In the genomic region with DNA sequence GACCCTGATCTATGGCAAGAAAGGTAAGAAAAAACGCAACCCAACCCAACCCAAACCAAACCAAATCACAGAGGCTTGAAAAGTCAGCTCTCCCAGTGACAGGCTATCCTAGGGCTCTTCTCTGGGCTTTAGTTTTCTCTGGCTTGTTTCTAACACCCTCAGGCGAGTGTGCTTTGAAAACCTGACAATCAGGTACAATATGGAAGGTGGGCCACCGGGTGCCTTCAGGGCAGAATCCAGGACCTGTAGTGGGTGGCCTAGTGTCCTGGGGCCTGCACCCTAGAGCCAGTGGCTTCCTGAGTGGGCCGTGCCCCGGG, we compare ENCODE assay signal across 8 cellular contexts. TPM values are rescaled to one million over a fixed set of nuclear protein-coding genes. Genes with fewer than 3 reads are reported as not detected.
A peak's percentile ranks its signal among the peaks of the same experiment; 100 is the strongest.
DNase-seq lines count a peak whose midpoint lies in the region; ATAC-seq and TF ChIP-seq lines count a peak whose summit lies in the region.

No MANE protein-coding gene starts in this region.

- peak overlapping the region; percentile 91 for H2AFZ ChIP-seq in GM23338

- H3K4me3 ChIP-seq in GM23338: peak overlapping the region; percentile 79
- no peak overlapping the region for H3K4me3 ChIP-seq in right cardiac atrium (ENCODE audit: low read length)
- no peak overlapping the region for H3K4me3 ChIP-seq in skeletal muscle tissue (ENCODE audit: low read length in 3 of 3)

- H3K36me3 Mint-ChIP-seq in GM23338 (ENCODE audit: low read depth): peaks cover 2% of the 10 kb centered on the region; the same call in 1 of the 3 replicates
- H3K36me3 Mint-ChIP-seq in activated T-helper 17 cell treated with anti-CD3 and anti-CD28 coated beads, Interleukin-2, amount 50 U/mL, for 72 hours (ENCODE audit: low read depth): peaks cover 6% of the 10 kb centered on the region

- ATAC-seq in GM23338 (peak; percentile 24), right cardiac atrium (no peak), GM21786 (IDR thresholded peaks at IDR 0.05; ENCODE audit: unreplicated experiment) (no peak)
- no peak for ATAC-seq in activated T-helper 17 cell treated with anti-CD3 and anti-CD28 coated beads, Interleukin-2, amount 50 U/mL, for 72 hours (replicated peaks)

- H3K9me3 Mint-ChIP-seq in GM23338: no peaks in the 10 kb centered on the region; the same call in 2 of the 3 replicates
- no peaks in the 10 kb centered on the region for H3K9me3 Mint-ChIP-seq in activated T-helper 17 cell treated with anti-CD3 and anti-CD28 coated beads, Interleukin-2, amount 50 U/mL, for 72 hours

- H3K4me1 ChIP-seq in GM23338 (ENCODE audit: insufficient read depth): peaks cover 10% of the 10 kb centered on the region; the same call in 1 of the 2 replicates
- H3K4me1 ChIP-seq in right cardiac atrium (ENCODE audit: control insufficient read depth, insufficient read depth, low read length): no peaks in the 10 kb centered on the region
- H3K4me1 ChIP-seq in skeletal muscle tissue (ENCODE audit: control insufficient read depth in 3 of 3, insufficient read depth in 3 of 3, low read length in 3 of 3): peaks cover 6 to 12% (median 8%) of the 10 kb centered on the region in 3 donors

- peak overlapping the region; percentile 62 for H3K4me3 Mint-ChIP-seq in GM23338
- H3K4me3 Mint-ChIP-seq in activated T-helper 17 cell treated with anti-CD3 and anti-CD28 coated beads, Interleukin-2, amount 50 U/mL, for 72 hours: peak overlapping the region; percentile 82

- WGBS in right cardiac atrium: 45% methylated on average over 5 of the region's 5 CpGs

- H3K79me2 ChIP-seq in GM23338 (replicated peaks; ENCODE audit: insufficient read depth): no peaks in the 10 kb centered on the region

- peak overlapping the region; percentile 38 to 85 (median 57) for H3K9ac ChIP-seq in skeletal muscle tissue (ENCODE audit: low read depth in 1 of 3, low read length in 3 of 3)

- H3K27ac Mint-ChIP-seq in GM23338: no peak overlapping the region; the same call in 1 of the 2 replicates
- H3K27ac Mint-ChIP-seq in activated T-helper 17 cell treated with anti-CD3 and anti-CD28 coated beads, Interleukin-2, amount 50 U/mL, for 72 hours: peak overlapping the region; percentile 99

- no peak for DNase-seq in GM23338 (ENCODE audit: low spot score)
- no peak for DNase-seq in right cardiac atrium
- DNase-seq in SHP77 treated with DMSO at 0.1 percent for 48 hours (lab: John Stamatoyannopoulos, UW): no peak
- DNase-seq in stimulated activated CD4-positive, alpha-beta T cell treated with anti-CD3 and anti-CD28 coated beads, Interleukin-12 subunit alpha, Interleukin-12 subunit beta, amount 100 ng/mL, for 4 hours: no peak
- no peak for DNase-seq in HT-29 (ENCODE audit: low spot score)

- H3K27me3 Mint-ChIP-seq in GM23338 (ENCODE audit: insufficient read depth, low read depth, poor library complexity): peaks cover 11% of the 10 kb centered on the region
- H3K27me3 Mint-ChIP-seq in activated T-helper 17 cell treated with anti-CD3 and anti-CD28 coated beads, Interleukin-2, amount 50 U/mL, for 72 hours: no peaks in the 10 kb centered on the region

- 0 out of 2 replicates have a peak, but pooled peaks cover 5% of the 10 kb centered on the region for H3K9me2 ChIP-seq in GM23338 (ENCODE audit: insufficient read depth)

- no peak for TF ChIP-seq CTCF in GM23338 (conservative IDR thresholded peaks at IDR 0.05; ENCODE audit: low read depth in 2 of 2)

- no peaks in the 10 kb centered on the region for H3F3A ChIP-seq in GM23338 (replicated peaks; ENCODE audit: low read depth)

- H3K27me3 ChIP-seq in GM23338 (ENCODE audit: insufficient read depth) (peaks cover 3% of the 10 kb centered on the region; the same call in 1 of the 2 replicates), right cardiac atrium (ENCODE audit: control insufficient read depth, insufficient read depth) (no peaks in the 10 kb centered on the region), skeletal muscle tissue (ENCODE audit: control insufficient read depth in 3 of 3, insufficient read depth in 3 of 3, low read length in 3 of 3) (no peaks in the 10 kb centered on the region)

- H3K27ac ChIP-seq in GM23338 (ENCODE audit: low read depth) (no peak overlapping the region), right cardiac atrium (ENCODE audit: low read length) (peak overlapping the region; percentile 90), skeletal muscle tissue (ENCODE audit: low read depth, low read length) (peak overlapping the region; percentile 88)

- H3K36me3 ChIP-seq in GM23338 (ENCODE audit: insufficient read depth): no peaks in the 10 kb centered on the region
- H3K36me3 ChIP-seq in skeletal muscle tissue (ENCODE audit: control insufficient read depth in 3 of 3, insufficient read depth in 3 of 3, low read length in 3 of 3): no peaks in the 10 kb centered on the region

- H3K4me1 Mint-ChIP-seq in GM23338: peaks cover 9% of the 10 kb centered on the region
- H3K4me1 Mint-ChIP-seq in activated T-helper 17 cell treated with anti-CD3 and anti-CD28 coated beads, Interleukin-2, amount 50 U/mL, for 72 hours: peaks cover 32% of the 10 kb centered on the region

- H4K20me1 ChIP-seq in GM23338 (replicated peaks; ENCODE audit: insufficient read depth): no peaks in the 10 kb centered on the region

- intact Hi-C loops in right cardiac atrium (cut with DNase I): loop anchor here in 3 of 4 donors (5.0 to 10.0 kb wide), 4 partner anchors 44 to 311 kb away; no protein-coding TSS in a partner anchor

- H3K9me3 ChIP-seq in right cardiac atrium (ENCODE audit: control insufficient read depth, low read length): no peaks in the 10 kb centered on the region
- H3K9me3 ChIP-seq in skeletal muscle tissue (ENCODE audit: control insufficient read depth in 3 of 3, low read length in 3 of 3): no peaks in the 10 kb centered on the region

- peak overlapping the region; percentile 87 for H3K4me2 ChIP-seq in GM23338

TF ChIP-seq in GM23338, 12 proteins besides CTCF, POLR2A, EP300 and RAD21 (continues in another document):
- TF ChIP-seq EZH2 (IDR thresholded peaks at IDR 0.05; ENCODE audit: low read depth, unreplicated experiment) (no peak), ZNF114 (CRISPR knock-in tag; IDR thresholded peaks at IDR 0.05) (no peak), POLR2AphosphoS5 (IDR thresholded peaks at IDR 0.05; ENCODE audit: low read depth) (no peak), JUNB (IDR thresholded peaks at IDR 0.05; ENCODE audit: unreplicated experiment) (no peak), NANOG (IDR thresholded peaks at IDR 0.05; ENCODE audit: borderline replicate concordance) (no peak), CREB1 (CRISPR knock-in tag; IDR thresholded peaks at IDR 0.05; ENCODE audit: low read depth) (no peak), ZNF331 (CRISPR knock-in tag; IDR thresholded peaks at IDR 0.05; ENCODE audit: low read depth) (no peak), EZH2phosphoT487 (IDR thresholded peaks at IDR 0.05; ENCODE audit: unreplicated experiment) (no peak)
- TF ChIP-seq, protein P1, sequence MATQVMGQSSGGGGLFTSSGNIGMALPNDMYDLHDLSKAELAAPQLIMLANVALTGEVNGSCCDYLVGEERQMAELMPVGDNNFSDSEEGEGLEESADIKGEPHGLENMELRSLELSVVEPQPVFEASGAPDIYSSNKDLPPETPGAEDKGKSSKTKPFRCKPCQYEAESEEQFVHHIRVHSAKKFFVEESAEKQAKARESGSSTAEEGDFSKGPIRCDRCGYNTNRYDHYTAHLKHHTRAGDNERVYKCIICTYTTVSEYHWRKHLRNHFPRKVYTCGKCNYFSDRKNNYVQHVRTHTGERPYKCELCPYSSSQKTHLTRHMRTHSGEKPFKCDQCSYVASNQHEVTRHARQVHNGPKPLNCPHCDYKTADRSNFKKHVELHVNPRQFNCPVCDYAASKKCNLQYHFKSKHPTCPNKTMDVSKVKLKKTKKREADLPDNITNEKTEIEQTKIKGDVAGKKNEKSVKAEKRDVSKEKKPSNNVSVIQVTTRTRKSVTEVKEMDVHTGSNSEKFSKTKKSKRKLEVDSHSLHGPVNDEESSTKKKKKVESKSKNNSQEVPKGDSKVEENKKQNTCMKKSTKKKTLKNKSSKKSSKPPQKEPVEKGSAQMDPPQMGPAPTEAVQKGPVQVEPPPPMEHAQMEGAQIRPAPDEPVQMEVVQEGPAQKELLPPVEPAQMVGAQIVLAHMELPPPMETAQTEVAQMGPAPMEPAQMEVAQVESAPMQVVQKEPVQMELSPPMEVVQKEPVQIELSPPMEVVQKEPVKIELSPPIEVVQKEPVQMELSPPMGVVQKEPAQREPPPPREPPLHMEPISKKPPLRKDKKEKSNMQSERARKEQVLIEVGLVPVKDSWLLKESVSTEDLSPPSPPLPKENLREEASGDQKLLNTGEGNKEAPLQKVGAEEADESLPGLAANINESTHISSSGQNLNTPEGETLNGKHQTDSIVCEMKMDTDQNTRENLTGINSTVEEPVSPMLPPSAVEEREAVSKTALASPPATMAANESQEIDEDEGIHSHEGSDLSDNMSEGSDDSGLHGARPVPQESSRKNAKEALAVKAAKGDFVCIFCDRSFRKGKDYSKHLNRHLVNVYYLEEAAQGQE (IDR thresholded peaks at IDR 0.05; ENCODE audit: unreplicated experiment): no peak
- TF ChIP-seq, protein P2, sequence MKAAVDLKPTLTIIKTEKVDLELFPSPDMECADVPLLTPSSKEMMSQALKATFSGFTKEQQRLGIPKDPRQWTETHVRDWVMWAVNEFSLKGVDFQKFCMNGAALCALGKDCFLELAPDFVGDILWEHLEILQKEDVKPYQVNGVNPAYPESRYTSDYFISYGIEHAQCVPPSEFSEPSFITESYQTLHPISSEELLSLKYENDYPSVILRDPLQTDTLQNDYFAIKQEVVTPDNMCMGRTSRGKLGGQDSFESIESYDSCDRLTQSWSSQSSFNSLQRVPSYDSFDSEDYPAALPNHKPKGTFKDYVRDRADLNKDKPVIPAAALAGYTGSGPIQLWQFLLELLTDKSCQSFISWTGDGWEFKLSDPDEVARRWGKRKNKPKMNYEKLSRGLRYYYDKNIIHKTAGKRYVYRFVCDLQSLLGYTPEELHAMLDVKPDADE (IDR thresholded peaks at IDR 0.05): no peak

RNA-seq across cellular contexts. Expression of a gene that starts 46.8 kb away (rescaled TPM):
- total RNA-seq in GM23338 (2014; rRNA removed; shearing (Covaris generic)): 1.7 and 2.2 TPM in 2 replicates
- polyA plus RNA-seq in GM23338 (2016; fragmentation: Nextera tagmentation; extraction: Ambion mirVana) (1.7 and 2.0 TPM in 2 replicates), right cardiac atrium (22.9 TPM)
- 100 to 1,000 TPM; 217 to 527 TPM for total RNA-seq in activated T-helper 17 cell treated with anti-CD3 and anti-CD28 coated beads, Interleukin-2, amount 50 U/mL, for 72 hours
- total RNA-seq in right cardiac atrium (10 to 100 TPM; 33.6 to 65.9 (median 39.2) TPM), skeletal muscle tissue (11.0 TPM)
- total RNA-seq in HT-29 (2014; rRNA removed; shearing (Covaris generic)): 22.1 and 26.1 TPM in 2 replicates
